In genomic region chr21:30030416-30030815, GRCh38 we compare ENCODE assay signal across 27 cellular contexts.
"Had no signal": no experiment of that assay in that cellular context is flagged by ENCODE, and none has a peak within 500 bp of the region (broad histone marks: within the 10 kb centered on the region; RNA-seq: fewer than 3 reads in every experiment).

No MANE protein-coding gene starts in this region.

- H3K27me3 ChIP-seq: colonic mucosa, esophagus squamous epithelium, gastrocnemius medialis, gastroesophageal sphincter, heart right ventricle had no signal

- H3K27ac ChIP-seq: colonic mucosa, coronary artery, epithelial cell of prostate, esophagus muscularis mucosa, esophagus squamous epithelium, foreskin keratinocyte, gastrocnemius medialis, gastroesophageal sphincter, heart left ventricle, heart right ventricle had no signal

- ATAC-seq: effector memory CD8-positive, alpha-beta T cell; esophagus mucosa; foreskin keratinocyte; gastrocnemius medialis; gastroesophageal sphincter; heart left ventricle; heart right ventricle had no signal

- H3K4me1 ChIP-seq: colonic mucosa, esophagus muscularis mucosa, esophagus squamous epithelium, foreskin keratinocyte, gastrocnemius medialis, gastroesophageal sphincter, heart left ventricle, heart right ventricle had no signal

- H3K36me3 ChIP-seq: colonic mucosa, esophagus muscularis mucosa, esophagus squamous epithelium, gastrocnemius medialis, gastroesophageal sphincter, heart left ventricle, heart right ventricle had no signal

- H3K9me3 ChIP-seq: colonic mucosa, esophagus muscularis mucosa, esophagus squamous epithelium, gastrocnemius medialis, gastroesophageal sphincter had no signal

- FAIRE-seq: colon, endometrium, endothelial cell of umbilical vein, frontal cortex had no signal

- H3K4me3 ChIP-seq: colonic mucosa, coronary artery, esophagus muscularis mucosa, esophagus squamous epithelium, gastrocnemius medialis, gastroesophageal sphincter, heart left ventricle, heart right ventricle had no signal

- DNase-seq: colonic mucosa; cortex of kidney; dermis blood vessel endothelial cell; effector CD4-positive, alpha-beta T cell; effector CD8-positive, alpha-beta T cell; effector memory CD4-positive, alpha-beta T cell; effector memory CD8-positive, alpha-beta T cell; endodermal cell; erythroblast; esophagus squamous epithelium; foreskin fibroblast; foreskin keratinocyte; foreskin melanocyte; gastrocnemius medialis; glutamatergic neuron; head of caudate nucleus; heart left ventricle; heart right ventricle had no signal
